11 cellular contexts compared by ENCODE assay signal in genomic region chr7:6395898-6396582, GRCh38. TPM values are rescaled to one million over a fixed set of nuclear protein-coding genes. Genes with fewer than 3 reads are reported as not detected.
DNase-seq lines count a peak whose midpoint lies in the region; ATAC-seq and TF ChIP-seq lines count a peak whose summit lies in the region.
"Had no signal": no experiment of that assay in that cellular context is flagged by ENCODE, and none has a peak within 500 bp of the region (broad histone marks: within the 10 kb centered on the region; RNA-seq: fewer than 3 reads in every experiment).

No MANE protein-coding gene starts in this region.

- H3K27me3 ChIP-seq in CD4-positive, CD25-positive, alpha-beta regulatory T cell (ENCODE audit: control insufficient read depth, insufficient read depth, low read length): no peaks in the 10 kb centered on the region
- H3K27me3 ChIP-seq in esophagus muscularis mucosa: no peaks in the 10 kb centered on the region

- H3K27ac ChIP-seq in CD4-positive, CD25-positive, alpha-beta regulatory T cell (ENCODE audit: insufficient read depth, low read length, poor library complexity, severe bottlenecking): no peak overlapping the region
- H3K27ac ChIP-seq in esophagus muscularis mucosa (replicated peaks in 1 of 4): peak overlapping the region; percentile 22 to 56 (median 44)

- no peaks in the 10 kb centered on the region for H3K9me3 Mint-ChIP-seq in CD4-positive, CD25-positive, alpha-beta regulatory T cell
- no peaks in the 10 kb centered on the region for H3K9me3 Mint-ChIP-seq in nephron progenitor cell

- intact Hi-C loops in esophagus muscularis mucosa (cut with DNase I): no loop called here

- in situ Hi-C loops in ACHN (cut with HindIII; ENCODE audit: low pct_ligation_motif_present, low pct_unique_long_range_greater_than_20kb, low sequenced_read_pairs): no loop called here

- peaks cover 21 to 68% (median 49%) of the 10 kb centered on the region in 4 donors for H3K4me1 Mint-ChIP-seq in CD4-positive, CD25-positive, alpha-beta regulatory T cell
- H3K4me1 Mint-ChIP-seq in nephron progenitor cell: peaks cover 20% of the 10 kb centered on the region

- no peak for DNase-seq in CD4-positive, CD25-positive, alpha-beta regulatory T cell
- DNase-seq in SKM-1 treated with dmso at 0.1 percent for 144 hours (lab: John Stamatoyannopoulos, UW; ENCODE audit: unreplicated experiment): peak; percentile 52
- no peak for DNase-seq in esophagus muscularis mucosa (ENCODE audit: extremely low spot score)
- DNase-seq in nephron progenitor cell: no peak
- no peak for DNase-seq in ACHN
- DNase-seq in NCI-H2107 treated with DMSO at 0.1 percent for 48 hours (lab: John Stamatoyannopoulos, UW; ENCODE audit: unreplicated experiment): no peak
- no peak for DNase-seq in inferior parietal cortex (ENCODE audit: extremely low spot score)
- DNase-seq: DMS79 treated with DMSO at 0.1 percent for 48 hours, foreskin fibroblast, NCI-H1105 treated with DMSO at 0.1 percent for 48 hours had no signal

- H3K36me3 ChIP-seq in CD4-positive, CD25-positive, alpha-beta regulatory T cell (ENCODE audit: control insufficient read depth, insufficient read depth, low read length): peaks cover 50% of the 10 kb centered on the region
- peaks cover 4 to 45% (median 25%) of the 10 kb centered on the region in 4 donors for H3K36me3 ChIP-seq in esophagus muscularis mucosa

- TF ChIP-seq EP300 in esophagus muscularis mucosa (IDR thresholded peaks at IDR 0.05): no peak

- H3K4me3 ChIP-seq in CD4-positive, CD25-positive, alpha-beta regulatory T cell (ENCODE audit: low read depth, low read length): no peak overlapping the region
- H3K4me3 ChIP-seq in esophagus muscularis mucosa: no peak overlapping the region

- TF ChIP-seq POLR2A in esophagus muscularis mucosa (IDR thresholded peaks at IDR 0.05; ENCODE audit: low read depth): no peak

- peaks cover 6% of the 10 kb centered on the region for H3K4me1 ChIP-seq in CD4-positive, CD25-positive, alpha-beta regulatory T cell (ENCODE audit: control insufficient read depth, insufficient read depth, low read length, poor library complexity, severe bottlenecking)
- H3K4me1 ChIP-seq in esophagus muscularis mucosa: peaks cover 84 to 93% (median 89%) of the 10 kb centered on the region in 4 donors

- H3K27ac Mint-ChIP-seq in CD4-positive, CD25-positive, alpha-beta regulatory T cell: peak overlapping the region in 2 of 3 donors; percentile 74 to 83
- H3K27ac Mint-ChIP-seq in nephron progenitor cell: peak overlapping the region; percentile 94

- TF ChIP-seq CTCF in esophagus muscularis mucosa (IDR thresholded peaks at IDR 0.05) (no peak), nephron progenitor cell (IDR thresholded peaks at IDR 0.05) (no peak)

- no peaks in the 10 kb centered on the region for H3K9me3 ChIP-seq in CD4-positive, CD25-positive, alpha-beta regulatory T cell (ENCODE audit: control insufficient read depth in 2 of 2, low read length in 2 of 2)
- H3K9me3 ChIP-seq in esophagus muscularis mucosa: no peaks in the 10 kb centered on the region

- peak overlapping the region in 1 of 4 donors; percentile 38 for H3K4me3 Mint-ChIP-seq in CD4-positive, CD25-positive, alpha-beta regulatory T cell
- no peak overlapping the region for H3K4me3 Mint-ChIP-seq in nephron progenitor cell

- no peak for ATAC-seq in CD4-positive, CD25-positive, alpha-beta regulatory T cell (ENCODE audit: low read depth in 2 of 2)
- ATAC-seq in GM18868 (IDR thresholded peaks at IDR 0.05; ENCODE audit: unreplicated experiment): no peak

- no peaks in the 10 kb centered on the region for H3K27me3 Mint-ChIP-seq in CD4-positive, CD25-positive, alpha-beta regulatory T cell
- no peaks in the 10 kb centered on the region for H3K27me3 Mint-ChIP-seq in nephron progenitor cell (ENCODE audit: low read depth, poor library complexity)

- WGBS in esophagus muscularis mucosa: 70% methylated on average over 23 of the region's 23 CpGs

- H3K36me3 Mint-ChIP-seq in CD4-positive, CD25-positive, alpha-beta regulatory T cell: peaks cover 36% of the 10 kb centered on the region
- peaks cover 66% of the 10 kb centered on the region for H3K36me3 Mint-ChIP-seq in nephron progenitor cell (ENCODE audit: low read depth)

RNA-seq across cellular contexts. Expression of gene RAC1, which starts 21.7 kb away (rescaled TPM):
- total RNA-seq in CD4-positive, CD25-positive, alpha-beta regulatory T cell: 72.8 TPM
- polyA plus RNA-seq in CD4-positive, CD25-positive, alpha-beta regulatory T cell: 100 to 1,000 TPM; 244 to 419 (median 310) TPM
- 100 to 1,000 TPM; 114 to 230 (median 136) TPM for total RNA-seq in esophagus muscularis mucosa

RNA-seq across cellular contexts. Expression of gene FAM220A, which starts 47.3 kb away (rescaled TPM):
- total RNA-seq in CD4-positive, CD25-positive, alpha-beta regulatory T cell: 6.8 TPM
- polyA plus RNA-seq in CD4-positive, CD25-positive, alpha-beta regulatory T cell: 1 to 10 TPM; 5.6 to 7.4 (median 5.9) TPM
- total RNA-seq in esophagus muscularis mucosa: 10 to 100 TPM; 12.3 to 18.9 (median 14.5) TPM

RNA-seq across cellular contexts. Expression of gene DAGLB, which starts 51.7 kb away (rescaled TPM):
- total RNA-seq in CD4-positive, CD25-positive, alpha-beta regulatory T cell: 33.2 TPM
- polyA plus RNA-seq in CD4-positive, CD25-positive, alpha-beta regulatory T cell: 10 to 100 TPM in 3 of 4 donors, 1 to 10 TPM in 1; 5.9 to 13.8 (median 11.7) TPM
- total RNA-seq in esophagus muscularis mucosa: 10 to 100 TPM in 3 of 4 donors, 1 to 10 TPM in 1; 9.8 to 14.6 (median 12.0) TPM
